9 cellular contexts compared by ENCODE assay signal in the genomic region with DNA sequence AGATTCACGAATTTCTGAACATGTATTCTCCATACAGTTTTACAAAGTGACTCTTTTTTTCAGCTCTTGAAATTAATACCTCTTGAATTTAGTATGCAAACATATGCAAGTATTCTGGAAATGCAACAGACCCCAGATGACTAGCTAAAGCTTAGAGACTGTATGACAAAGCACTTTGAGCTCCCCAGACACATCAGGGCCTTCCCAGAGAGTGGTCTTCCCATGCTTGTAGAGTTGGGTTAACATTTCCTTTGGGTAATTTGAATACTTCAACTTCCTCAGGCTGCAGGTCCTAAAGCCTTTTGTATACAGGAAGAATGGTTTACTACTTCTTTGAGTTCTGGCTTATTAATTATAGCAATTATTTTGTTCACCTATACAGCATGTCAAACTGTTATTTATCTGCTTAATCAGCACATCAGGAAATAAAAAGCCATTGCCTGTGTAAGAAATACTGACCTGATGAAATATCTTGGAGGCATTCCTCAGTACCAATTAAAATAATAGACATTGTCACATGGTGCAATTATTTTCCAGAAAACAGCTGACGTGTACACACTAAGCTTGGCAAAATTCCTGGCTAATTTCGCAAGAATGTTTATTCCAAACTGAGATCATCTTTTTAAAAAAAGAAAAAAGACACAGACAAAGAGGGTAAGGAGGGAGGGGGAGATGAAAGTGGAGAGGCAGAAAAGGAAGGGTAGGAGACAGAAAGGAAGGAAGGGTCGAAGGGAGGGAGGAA.
DNase-seq lines count a peak whose midpoint lies in the region; ATAC-seq, FAIRE-seq and TF ChIP-seq lines count a peak whose summit lies in the region.
"Had no signal": no experiment of that assay in that cellular context is flagged by ENCODE, and none has a peak within 500 bp of the region (broad histone marks: within the 10 kb centered on the region; RNA-seq: fewer than 3 reads in every experiment).

No MANE protein-coding gene starts in this region.

- no peaks in the 10 kb centered on the region for H3K27me3 Mint-ChIP-seq in activated T-cell treated with anti-CD3 and anti-CD28 coated beads, Interleukin-2, amount 50 U/mL, for 4 hours (ENCODE audit: low read depth)
- H3K27me3 Mint-ChIP-seq: activated B cell treated with CpG ODN at 0.5 μM for 24 hours had no signal

- H3K4me3 Mint-ChIP-seq in activated T-cell treated with anti-CD3 and anti-CD28 coated beads, Interleukin-2, amount 50 U/mL, for 4 hours, result no peak overlapping the region
- H3K4me3 Mint-ChIP-seq: activated B cell treated with CpG ODN at 0.5 μM for 24 hours, memory B cell had no signal

- H3K9me1 ChIP-seq in K562 (ENCODE audit: control insufficient read depth, insufficient read depth, low read length), result no peaks in the 10 kb centered on the region

- ATAC-seq in K562, result peak; percentile 36; the same call in 1 of the 3 replicates
- ATAC-seq in HG03108 (IDR thresholded peaks at IDR 0.05; ENCODE audit: unreplicated experiment), result no peak
- ATAC-seq in activated T-cell treated with anti-CD3 and anti-CD28 coated beads, Interleukin-2, amount 50 U/mL, for 4 hours, result no peak

- FAIRE-seq in K562 (lab: Jason Lieb, UNC), result peak; percentile 40

- H3K9ac ChIP-seq in HUES64 (ENCODE audit: low read depth, low read length), result no peak overlapping the region
- no peak overlapping the region for H3K9ac ChIP-seq in K562 (ENCODE audit: insufficient read depth in 1 of 2, low read depth in 2 of 2, low read length in 2 of 2)

- H3K9me3 ChIP-seq in HUES64 (ENCODE audit: insufficient read depth, low read depth, low read length) (no peaks in the 10 kb centered on the region), K562 (replicated peaks; ENCODE audit: control insufficient read depth, insufficient read depth, low read depth, low read length) (no peaks in the 10 kb centered on the region), suprapubic skin (peaks cover 3% of the 10 kb centered on the region)

- H3K27me3 ChIP-seq in HUES64 (ENCODE audit: insufficient read depth, low read length), result no peaks in the 10 kb centered on the region
- H3K27me3 ChIP-seq in K562 (ENCODE audit: control insufficient read depth in 2 of 2, insufficient read depth in 2 of 2, low read length in 2 of 2), result no peaks in the 10 kb centered on the region; a peak in 1 of 5 replicates
- H3K27me3 ChIP-seq in suprapubic skin, result no peaks in the 10 kb centered on the region

- TF ChIP-seq EP300 in K562 (IDR thresholded peaks at IDR 0.05; ENCODE audit: low read length) (no peak), suprapubic skin (IDR thresholded peaks at IDR 0.05) (no peak)

- H3K27ac ChIP-seq in HUES64 (ENCODE audit: low read depth, low read length) (peak overlapping the region; percentile 50), K562 (ENCODE audit: extremely low read depth, low read depth, low read length) (peak overlapping the region; percentile 32; the same call in 1 of the 3 replicates), suprapubic skin (peak overlapping the region; percentile 81), coronary artery (peak overlapping the region in 1 of 2 donors; percentile 26)

- H4K20me1 ChIP-seq in K562 (replicated peaks; ENCODE audit: control insufficient read depth, insufficient read depth, low read length), result no peaks in the 10 kb centered on the region

- CTCF ChIA-PET in K562 (lab: Yijun Ruan, JAX; ENCODE audit: low intra/inter-chr PET ratio), result no interaction called here

- DNase-seq in K562 (ENCODE audit: extremely low read depth in 1 of 4, low spot score in 3 of 4) (peak in 1 of 4 experiments; percentile 16), iris pigment epithelial cell (ENCODE audit: low read depth) (peak; percentile 95), suprapubic skin (ENCODE audit: low spot score in 2 of 2) (no peak), coronary artery (ENCODE audit: low spot score) (no peak)
- no peak for DNase-seq in activated T-cell treated with anti-CD3 and anti-CD28 coated beads, Interleukin-2, amount 50 U/mL, for 4 hours
- DNase-seq: activated B cell treated with CpG ODN at 0.5 μM for 24 hours had no signal

- TF ChIP-seq CTCF in K562 (IDR thresholded peaks at IDR 0.05 in 2 of 3, conservative IDR thresholded peaks at IDR 0.05 in 1 of 3; ENCODE audit: insufficient read depth in 2 of 3, low read depth in 1 of 3, low read length in 3 of 3) (no peak), suprapubic skin (IDR thresholded peaks at IDR 0.05) (no peak), coronary artery (IDR thresholded peaks at IDR 0.05) (no peak)

- peak overlapping the region; percentile 53 for H2AFZ ChIP-seq in K562 (ENCODE audit: low read depth, low read length)

- H3K4me3 ChIP-seq in HUES64 (ENCODE audit: low read length), result no peak overlapping the region
- H3K4me3 ChIP-seq in K562, result no peak overlapping the region
- H3K4me3 ChIP-seq in suprapubic skin, result peak overlapping the region; percentile 20
- no peak overlapping the region for H3K4me3 ChIP-seq in coronary artery

- in situ Hi-C loops in K562 (cut with MboI), result loop anchor here (5.0 kb wide), 1 partner anchor 648 kb away; no protein-coding TSS in a partner anchor

- TF ChIP-seq POLR2A in K562 (conservative IDR thresholded peaks at IDR 0.05) (no peak), suprapubic skin (IDR thresholded peaks at IDR 0.05) (no peak)

- 88% methylated on average over 4 of the region's 4 CpGs for WGBS in HUES64
- 28% methylated on average over 4 of the region's 4 CpGs for WGBS in K562 (ENCODE audit: insufficient coverage, low coverage, missing lambda C conversion rate)
- WGBS in suprapubic skin, result 19% methylated on average over 4 of the region's 4 CpGs

- POLR2A ChIA-PET in K562 (lab: Yijun Ruan, JAX), result interaction anchor here (1.3 kb wide), 1 partner anchor 9 kb away, joined by 4 read pairs; no protein-coding TSS in a partner anchor

- TF ChIP-seq RAD21 in K562 (CRISPR knock-in tag; conservative IDR thresholded peaks at IDR 0.05 in 1 of 2, IDR thresholded peaks at IDR 0.05 in 1 of 2), result no peak

- no peak overlapping the region; the same call in 1 of the 2 replicates for H3K4me2 ChIP-seq in K562 (ENCODE audit: insufficient read depth, low read length)

- no peaks in the 10 kb centered on the region for H3K9me3 Mint-ChIP-seq in activated T-cell treated with anti-CD3 and anti-CD28 coated beads, Interleukin-2, amount 50 U/mL, for 4 hours

- H3K79me2 ChIP-seq in K562 (ENCODE audit: control insufficient read depth, insufficient read depth, low read length), result no peaks in the 10 kb centered on the region

- no peaks in the 10 kb centered on the region for H3K36me3 Mint-ChIP-seq in activated T-cell treated with anti-CD3 and anti-CD28 coated beads, Interleukin-2, amount 50 U/mL, for 4 hours (ENCODE audit: insufficient read depth)
- H3K36me3 Mint-ChIP-seq: memory B cell had no signal

- intact Hi-C loops in K562 (cut with micrococcal nuclease), result loop anchor here (10.0 kb wide), 1 partner anchor 1274 kb away; no protein-coding TSS in a partner anchor

- H3K4me1 ChIP-seq in HUES64 (ENCODE audit: insufficient read depth, low read length) (peaks cover 15% of the 10 kb centered on the region), K562 (replicated peaks in 1 of 2; ENCODE audit: control insufficient read depth in 2 of 2, insufficient read depth in 2 of 2, low read length in 2 of 2) (peaks cover 0 to 16% of the 10 kb centered on the region in 2 experiments; a peak in 1 of 5 replicates), suprapubic skin (peaks cover 18% of the 10 kb centered on the region)

- no TSS peak for BruUV-seq in K562 (replicated peaks; lab: Mats Ljungman, UMichigan)

- H3K36me3 ChIP-seq in HUES64 (ENCODE audit: insufficient read depth, low read length), result no peaks in the 10 kb centered on the region
- H3K36me3 ChIP-seq in K562 (ENCODE audit: control insufficient read depth, insufficient read depth, low read length), result no peaks in the 10 kb centered on the region
- H3K36me3 ChIP-seq in suprapubic skin, result no peaks in the 10 kb centered on the region

- no peaks in the 10 kb centered on the region for H3K4me1 Mint-ChIP-seq in activated T-cell treated with anti-CD3 and anti-CD28 coated beads, Interleukin-2, amount 50 U/mL, for 4 hours (ENCODE audit: low read depth)
- H3K4me1 Mint-ChIP-seq: activated B cell treated with CpG ODN at 0.5 μM for 24 hours, memory B cell had no signal

TF ChIP-seq in K562, 482 proteins besides CTCF, POLR2A, EP300 and RAD21 (continues in another document):
- TF ChIP-seq ZNF512 (tag; IDR thresholded peaks at IDR 0.05) (peak; percentile 32; the same call in 1 of the 2 replicates), CEBPG (CRISPR knock-in tag; IDR thresholded peaks at IDR 0.05) (no peak), CEBPG (tag; conservative IDR thresholded peaks at IDR 0.05 in 1 of 2, IDR thresholded peaks at IDR 0.05 in 1 of 2) (peak; percentile 28 to 70; a peak in 3 of 4 replicates), MAFG (tag; conservative IDR thresholded peaks at IDR 0.05) (peak; percentile 70), PHF21A (IDR thresholded peaks at IDR 0.05; ENCODE audit: borderline replicate concordance, low read depth) (no peak), ZZZ3 (IDR thresholded peaks at IDR 0.05) (no peak), THRB (CRISPR knock-in tag; conservative IDR thresholded peaks at IDR 0.05) (no peak), DMBX1 (CRISPR knock-in tag; IDR thresholded peaks at IDR 0.05; ENCODE audit: borderline replicate concordance) (no peak), TRIM28 (IDR thresholded peaks at IDR 0.05) (no peak), LEF1 (IDR thresholded peaks at IDR 0.05) (no peak), ZFP36 (IDR thresholded peaks at IDR 0.05; ENCODE audit: low read depth, low read length, partially characterized antibody) (no peak)
